In the genomic region with DNA sequence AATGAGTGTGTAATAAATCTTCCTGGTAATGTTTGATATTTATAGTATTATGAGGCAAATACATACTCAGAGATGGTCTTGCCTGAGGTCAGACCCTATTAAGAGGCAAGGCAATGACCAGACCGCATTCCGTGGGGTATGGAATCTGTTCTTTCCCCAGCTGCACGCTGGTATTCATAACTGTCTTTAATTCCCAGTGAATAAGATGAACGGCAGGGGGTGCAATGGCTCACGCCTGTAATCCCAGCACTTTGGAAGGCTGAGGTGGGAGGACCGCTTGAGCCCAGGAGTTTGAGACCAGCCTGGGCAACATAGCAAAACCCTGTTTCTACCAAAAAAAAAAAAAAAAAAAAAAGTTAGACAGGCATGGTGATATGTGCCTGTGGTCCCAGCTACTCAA, we compare ENCODE assay signal across 24 cellular contexts. TPM values are rescaled to one million over a fixed set of nuclear protein-coding genes. Genes with fewer than 3 reads are reported as not detected.
DNase-seq lines count a peak whose midpoint lies in the region; ATAC-seq and TF ChIP-seq lines count a peak whose summit lies in the region.
"Had no signal": no experiment of that assay in that cellular context is flagged by ENCODE, and none has a peak within 500 bp of the region (broad histone marks: within the 10 kb centered on the region; RNA-seq: fewer than 3 reads in every experiment).

No MANE protein-coding gene starts in this region.

- H3K4me3 Mint-ChIP-seq in activated naive CD4-positive, alpha-beta T cell treated with anti-CD3 and anti-CD28 coated beads, Interleukin-2, amount 10 ng/mL, durations not matched to agents 7 days and 5 days = no peak overlapping the region
- H3K4me3 Mint-ChIP-seq: activated CD8-positive, alpha-beta T cell treated with anti-CD3 and anti-CD28 coated beads, Interleukin-2, amount 10 ng/mL, durations not matched to agents 7 days and 5 days; activated T-cell treated with anti-CD3 and anti-CD28 coated beads, Interleukin-2, amount 50 U/mL, for 4 hours; CD4-positive, CD25-positive, alpha-beta regulatory T cell had no signal

- H3K4me3 ChIP-seq in fibroblast of mammary gland (ENCODE audit: control insufficient read depth, low read depth, low read length) = no peak overlapping the region
- H3K4me3 ChIP-seq: Peyer's patch, prostate gland, smooth muscle cell, upper lobe of left lung had no signal

- no peaks in the 10 kb centered on the region for H3K27me3 Mint-ChIP-seq in activated naive CD4-positive, alpha-beta T cell treated with anti-CD3 and anti-CD28 coated beads, Interleukin-2, amount 10 ng/mL, durations not matched to agents 7 days and 5 days
- H3K27me3 Mint-ChIP-seq: CD4-positive, CD25-positive, alpha-beta regulatory T cell had no signal

- H3K36me3 Mint-ChIP-seq in activated naive CD4-positive, alpha-beta T cell treated with anti-CD3 and anti-CD28 coated beads, Interleukin-2, amount 10 ng/mL, durations not matched to agents 7 days and 5 days = peaks cover 46% of the 10 kb centered on the region

- no peaks in the 10 kb centered on the region for H3K4me1 Mint-ChIP-seq in activated naive CD4-positive, alpha-beta T cell treated with anti-CD3 and anti-CD28 coated beads, Interleukin-2, amount 10 ng/mL, durations not matched to agents 7 days and 5 days
- H3K4me1 Mint-ChIP-seq: CD4-positive, CD25-positive, alpha-beta regulatory T cell had no signal

- no peak for TF ChIP-seq CTCF in fibroblast of mammary gland (conservative IDR thresholded peaks at IDR 0.05; ENCODE audit: control insufficient read depth, insufficient read depth, low read depth, low read length)

- no peaks in the 10 kb centered on the region for H3K9me3 Mint-ChIP-seq in activated naive CD4-positive, alpha-beta T cell treated with anti-CD3 and anti-CD28 coated beads, Interleukin-2, amount 10 ng/mL, durations not matched to agents 7 days and 5 days
- H3K9me3 Mint-ChIP-seq: activated T-cell treated with anti-CD3 and anti-CD28 coated beads, Interleukin-2, amount 50 U/mL, for 4 hours had no signal

- no peak for DNase-seq in activated naive CD4-positive, alpha-beta T cell treated with anti-CD3 and anti-CD28 coated beads, Interleukin-2, amount 10 ng/mL, durations not matched to agents 7 days and 5 days
- DNase-seq in activated naive CD4-positive, alpha-beta T cell treated with Interleukin-2 at 50 U/mL for 16 hours = no peak
- DNase-seq in NCI-H460 (ENCODE audit: extremely low read depth, low read depth) (peak; percentile 29), fibroblast of mammary gland (ENCODE audit: low read depth) (peak; percentile 2), NCI-H345 treated with DMSO at 0.1 percent for 48 hours (lab: John Stamatoyannopoulos, UW; ENCODE audit: unreplicated experiment) (no peak), occipital lobe (lab: John Stamatoyannopoulos, UW) (no peak)
- DNase-seq in stimulated activated CD4-positive, alpha-beta T cell treated with anti-CD3 and anti-CD28 coated beads, Interleukin-2, amount 100 ng/mL, for 24 hours = no peak
- DNase-seq: activated CD8-positive, alpha-beta T cell treated with anti-CD3 and anti-CD28 coated beads, Interleukin-2, amount 10 ng/mL, durations not matched to agents 7 days and 5 days; activated naive CD4-positive, alpha-beta T cell treated with anti-CD3 and anti-CD28 coated beads, Interleukin-2, amount 50 U/mL, for 16 hours; activated T-cell treated with anti-CD3 and anti-CD28 coated beads, Interleukin-2, amount 50 U/mL, for 4 hours; CD4-positive, CD25-positive, alpha-beta regulatory T cell; DMS153; Kasumi-1; midbrain; NCI-H1092; NCI-H2107; Peyer's patch; stimulated activated CD4-positive, alpha-beta T cell treated with anti-CD3 and anti-CD28 coated beads, Interleukin-4, amount 100 ng/mL, for 24 hours; T-helper 9 cell; upper lobe of left lung had no signal

- H3K27ac Mint-ChIP-seq in activated naive CD4-positive, alpha-beta T cell treated with anti-CD3 and anti-CD28 coated beads, Interleukin-2, amount 10 ng/mL, durations not matched to agents 7 days and 5 days = peak overlapping the region; percentile 22
- H3K27ac Mint-ChIP-seq: activated CD8-positive, alpha-beta T cell treated with anti-CD3 and anti-CD28 coated beads, Interleukin-2, amount 10 ng/mL, durations not matched to agents 7 days and 5 days; CD4-positive, CD25-positive, alpha-beta regulatory T cell had no signal

- no peak for ATAC-seq in HG02798 (IDR thresholded peaks at IDR 0.05; ENCODE audit: poor library complexity, unreplicated experiment)
- ATAC-seq: activated CD4-positive, CD25-positive, alpha-beta regulatory T cell treated with anti-CD3 and anti-CD28 coated beads, Interleukin-2, amount 50 U/mL, for 24 hours; activated CD8-positive, alpha-beta T cell treated with anti-CD3 and anti-CD28 coated beads, Interleukin-2, amount 10 ng/mL, durations not matched to agents 7 days and 5 days; activated T-cell treated with anti-CD3 and anti-CD28 coated beads, Interleukin-2, amount 50 U/mL, for 4 hours had no signal

- CTCF ChIA-PET in activated naive CD4-positive, alpha-beta T cell treated with anti-CD3 and anti-CD28 coated beads, Interleukin-2, amount 10 ng/mL, durations not matched to agents 7 days and 5 days (lab: Charles Lee) = no interaction called here

RNA-seq across cellular contexts. Expression of a gene that starts 44.6 kb away (rescaled TPM):
- total RNA-seq in NCI-H460 (2014; rRNA removed; shearing (Covaris generic)) = 91.7 and 97.9 TPM in 2 replicates
- 112 and 119 TPM in 2 replicates for polyA plus RNA-seq in NCI-H460 (2014; cell fraction: nucleus; rRNA removed)
- 42.7 TPM for total RNA-seq in occipital lobe

RNA-seq across cellular contexts. Expression of a gene that starts 56.2 kb away (rescaled TPM):
- total RNA-seq in NCI-H460 (2014; rRNA removed; shearing (Covaris generic)) = 170 and 183 TPM in 2 replicates
- polyA plus RNA-seq in NCI-H460 (2014; cell fraction: nucleus; rRNA removed) = 153 and 201 TPM in 2 replicates
- 131 TPM for total RNA-seq in occipital lobe

Comparison
In these comparisons a context has a peak if more than half of its experiments do, and no peak if none do; other contexts are left out.
1. DNase-seq: peak in NCI-H460 (single experiment) and fibroblast of mammary gland (single experiment); none in activated naive CD4-positive, alpha-beta T cell treated with anti-CD3 and anti-CD28 coated beads, Interleukin-2, amount 10 ng/mL, durations not matched to agents 7 days and 5 days (single experiment), activated naive CD4-positive, alpha-beta T cell treated with Interleukin-2 at 50 U/mL for 16 hours (single experiment), stimulated activated CD4-positive, alpha-beta T cell treated with anti-CD3 and anti-CD28 coated beads, Interleukin-2, amount 100 ng/mL, for 24 hours (0 of 2), NCI-H345 treated with DMSO at 0.1 percent for 48 hours (single experiment) and occipital lobe (single experiment).